19 cellular contexts compared by ENCODE assay signal in genomic region chr17:73352261-73352660, GRCh38. TPM values are rescaled to one million over a fixed set of nuclear protein-coding genes. Genes with fewer than 3 reads are reported as not detected.
DNase-seq lines count a peak whose midpoint lies in the region; ATAC-seq and TF ChIP-seq lines count a peak whose summit lies in the region.
"Had no signal": no experiment of that assay in that cellular context is flagged by ENCODE, and none has a peak within 500 bp of the region (broad histone marks: within the 10 kb centered on the region; RNA-seq: fewer than 3 reads in every experiment).

No MANE protein-coding gene starts in this region.

- H3K4me1 Mint-ChIP-seq in chondrocyte (ENCODE audit: low read depth): peaks cover 6% of the 10 kb centered on the region
- H3K4me1 Mint-ChIP-seq in endodermal cell: peaks cover 43% of the 10 kb centered on the region
- H3K4me1 Mint-ChIP-seq: B cell had no signal

- H3K27ac ChIP-seq in heart right ventricle: no peak overlapping the region
- no peak overlapping the region for H3K27ac ChIP-seq in endodermal cell (ENCODE audit: low read depth, low read length)
- H3K27ac ChIP-seq in neuronal stem cell (replicated peaks; ENCODE audit: low read length): no peak overlapping the region
- H3K27ac ChIP-seq: 22Rv1; A549; BLaER1 treated with 17β-estradiol and CSF1 and Interleukin-3, amounts not matched to agents 10 nM and 100 nM; C4-2B had no signal

- no peak overlapping the region for H3K14ac ChIP-seq in neuronal stem cell (ENCODE audit: low read length)

- H4K91ac ChIP-seq in neuronal stem cell (ENCODE audit: low read depth, low read length, poor library complexity): no peak overlapping the region

- H3K18ac ChIP-seq in neuronal stem cell (ENCODE audit: low read length): peak overlapping the region; percentile 32

- H3K23ac ChIP-seq in neuronal stem cell (ENCODE audit: low read depth, low read length, poor library complexity): peak overlapping the region; percentile 26

- H3K27ac Mint-ChIP-seq in chondrocyte (ENCODE audit: unreplicated experiment): no peak overlapping the region
- peak overlapping the region; percentile 62 for H3K27ac Mint-ChIP-seq in endodermal cell
- H3K27ac Mint-ChIP-seq: B cell; CD4-positive, alpha-beta T cell; CD8-positive, alpha-beta T cell had no signal

- H3K9ac ChIP-seq in endodermal cell (ENCODE audit: extremely low read depth, low read length, poor library complexity, severe bottlenecking) (no peak overlapping the region), neuronal stem cell (ENCODE audit: low read depth, low read length, poor library complexity) (no peak overlapping the region)
- H3K9ac ChIP-seq: BLaER1 treated with 17β-estradiol and CSF1 and Interleukin-3, amounts not matched to agents 10 nM and 100 nM had no signal

- H4K8ac ChIP-seq in neuronal stem cell (ENCODE audit: low read depth, low read length): peak overlapping the region; percentile 75

- 90 to 94% methylated on average over 13 of the region's 13 CpGs for WGBS in heart right ventricle, 2 donors
- 94 to 98% methylated on average over 11 to 13 of the region's 13 CpGs for WGBS in endodermal cell (ENCODE audit: insufficient coverage in 1 of 2, insufficient read length in 1 of 2), 2 experiments
- no CpG with 5 or more reads among the region's 13 CpGs for WGBS in neuronal stem cell (ENCODE audit: extremely low coverage in 2 of 2, insufficient read length in 2 of 2, insufficient replicate concordance in 1 of 2), 2 donors

- peaks cover 0 to 32% (median 10%) of the 10 kb centered on the region in 9 donors for H3K4me1 ChIP-seq in heart right ventricle
- peaks cover 19% of the 10 kb centered on the region for H3K4me1 ChIP-seq in endodermal cell (ENCODE audit: control insufficient read depth, insufficient read depth, low read length)
- H3K4me1 ChIP-seq in neuronal stem cell (ENCODE audit: control insufficient read depth in 2 of 2, insufficient read depth in 1 of 2, low read depth in 1 of 2, low read length in 2 of 2): peaks cover 5 to 26% of the 10 kb centered on the region in 2 donors
- H3K4me1 ChIP-seq: Caco-2 had no signal

- no peak overlapping the region for H2BK12ac ChIP-seq in neuronal stem cell (ENCODE audit: low read length)

- H3K79me1 ChIP-seq in neuronal stem cell (ENCODE audit: low read depth, low read length): no peaks in the 10 kb centered on the region

- H3K4me2 ChIP-seq in neuronal stem cell (ENCODE audit: insufficient read depth, low read length, poor library complexity, severe bottlenecking): no peak overlapping the region
- H3K4me2 ChIP-seq: A549; BLaER1 treated with 17β-estradiol and CSF1 and Interleukin-3, amounts not matched to agents 10 nM and 100 nM had no signal

- H3K4me3 ChIP-seq in heart right ventricle (no peak overlapping the region), endodermal cell (ENCODE audit: low read length) (no peak overlapping the region), neuronal stem cell (ENCODE audit: low read length in 2 of 2) (no peak overlapping the region)
- H3K4me3 ChIP-seq: A549; BLaER1 treated with 17β-estradiol and CSF1 and Interleukin-3, amounts not matched to agents 10 nM and 100 nM had no signal

- TF ChIP-seq CTCF in heart right ventricle (IDR thresholded peaks at IDR 0.05) (no peak), chondrocyte (IDR thresholded peaks at IDR 0.05) (no peak), endodermal cell (conservative IDR thresholded peaks at IDR 0.05) (no peak)

- H3K27me3 Mint-ChIP-seq in chondrocyte (ENCODE audit: low read depth) (no peaks in the 10 kb centered on the region), endodermal cell (ENCODE audit: insufficient read depth) (no peaks in the 10 kb centered on the region)
- H3K27me3 Mint-ChIP-seq: B cell; CD4-positive, alpha-beta T cell had no signal

- ATAC-seq in Right ventricle myocardium inferior: no peak
- ATAC-seq in heart right ventricle: no peak
- ATAC-seq: A549; CD8-positive, alpha-beta T cell had no signal

- peak; percentile 32 for DNase-seq in Right ventricle myocardium inferior (ENCODE audit: missing footprints)
- DNase-seq in heart right ventricle: no peak
- DNase-seq in chondrocyte (ENCODE audit: low spot score): peak; percentile 59
- no peak for DNase-seq in endodermal cell
- DNase-seq in neuronal stem cell (ENCODE audit: low spot score): no peak
- no peak for DNase-seq in GM19238 (ENCODE audit: insufficient read length, low spot score)
- DNase-seq in NCI-H2196 (lab: John Stamatoyannopoulos, UW; ENCODE audit: unreplicated experiment): no peak
- DNase-seq: AML-193; Caco-2; Calu3; CD4-positive, alpha-beta T cell; CD8-positive, alpha-beta T cell; DMS79 treated with DMSO at 0.1 percent for 48 hours; GF-D8 had no signal

- no peak overlapping the region for H3K4me3 Mint-ChIP-seq in chondrocyte (ENCODE audit: unreplicated experiment)
- H3K4me3 Mint-ChIP-seq in endodermal cell: no peak overlapping the region
- H3K4me3 Mint-ChIP-seq: B cell; CD4-positive, alpha-beta T cell; CD8-positive, alpha-beta T cell had no signal

- no peak overlapping the region for H2BK120ac ChIP-seq in neuronal stem cell (ENCODE audit: low read depth, low read length)

- H3K9me3 Mint-ChIP-seq in chondrocyte (ENCODE audit: low read depth) (no peaks in the 10 kb centered on the region), endodermal cell (no peaks in the 10 kb centered on the region)
- H3K9me3 Mint-ChIP-seq: CD4-positive, alpha-beta T cell; CD8-positive, alpha-beta T cell had no signal

- H3K9me3 ChIP-seq in heart right ventricle (no peaks in the 10 kb centered on the region), endodermal cell (ENCODE audit: control insufficient read depth, low read length) (no peaks in the 10 kb centered on the region), neuronal stem cell (replicated peaks in 1 of 2; ENCODE audit: control insufficient read depth in 2 of 2, insufficient read depth in 1 of 2, low read depth in 1 of 2, low read length in 2 of 2) (no peaks in the 10 kb centered on the region)
- H3K9me3 ChIP-seq: A549; BLaER1 treated with 17β-estradiol and CSF1 and Interleukin-3, amounts not matched to agents 10 nM and 100 nM; Caco-2 had no signal

- no peak overlapping the region for H2BK5ac ChIP-seq in neuronal stem cell (ENCODE audit: low read length)

- no peak overlapping the region for H2AK5ac ChIP-seq in neuronal stem cell (ENCODE audit: low read depth, low read length)

- H3K4ac ChIP-seq in neuronal stem cell (ENCODE audit: low read length): no peak overlapping the region

- intact Hi-C loops in Right ventricle myocardium inferior (cut with DNase I): no loop called here
- intact Hi-C loops in heart right ventricle (cut with DNase I): no loop called here

- no peaks in the 10 kb centered on the region for H3K27me3 ChIP-seq in heart right ventricle
- H3K27me3 ChIP-seq in endodermal cell (ENCODE audit: control insufficient read depth, insufficient read depth, low read length, poor library complexity, severe bottlenecking): no peaks in the 10 kb centered on the region
- H3K27me3 ChIP-seq in neuronal stem cell (ENCODE audit: control insufficient read depth in 3 of 3, insufficient read depth in 3 of 3, low read depth in 1 of 3, low read length in 3 of 3): no peaks in the 10 kb centered on the region
- H3K27me3 ChIP-seq: BLaER1 treated with 17β-estradiol and CSF1 and Interleukin-3, amounts not matched to agents 10 nM and 100 nM had no signal

- H2BK15ac ChIP-seq in neuronal stem cell (ENCODE audit: low read length): no peak overlapping the region

- peaks cover 5% of the 10 kb centered on the region for H3K36me3 Mint-ChIP-seq in chondrocyte (ENCODE audit: low read depth)
- no peaks in the 10 kb centered on the region for H3K36me3 Mint-ChIP-seq in endodermal cell (ENCODE audit: low read depth)

- no peaks in the 10 kb centered on the region for H3K36me3 ChIP-seq in heart right ventricle
- no peaks in the 10 kb centered on the region for H3K36me3 ChIP-seq in endodermal cell (ENCODE audit: control insufficient read depth, insufficient read depth, low read length)
- peaks cover 22% of the 10 kb centered on the region in 2 donors for H3K36me3 ChIP-seq in neuronal stem cell (replicated peaks in 1 of 2; ENCODE audit: control insufficient read depth in 2 of 2, insufficient read depth in 2 of 2, low read length in 2 of 2)

- no peak overlapping the region for H2AFZ ChIP-seq in neuronal stem cell (ENCODE audit: low read length)

RNA-seq across cellular contexts. Expression of gene CDC42EP4, which starts 40.5 kb away (rescaled TPM):
- total RNA-seq in Right ventricle myocardium inferior: 58.8 TPM
- total RNA-seq in heart right ventricle: 10 to 100 TPM; 22.0 to 87.6 (median 32.1) TPM
- 10 to 100 TPM; 18.6 to 32.8 TPM for polyA plus RNA-seq in heart right ventricle
- total RNA-seq in chondrocyte: 9.1 to 10.6 TPM (median 10.5 TPM) in 3 replicates
- 10 to 100 TPM; 38.5 to 49.7 TPM for total RNA-seq in endodermal cell
- 57.7 TPM for polyA plus RNA-seq in endodermal cell (2013, experiment 1 of 2)
- polyA plus RNA-seq in endodermal cell (2013, experiment 2 of 2): 49.6 TPM
- 23.5 TPM for polyA plus RNA-seq in neuronal stem cell (2013, experiment 1 of 2)
- 23.9 TPM for polyA plus RNA-seq in neuronal stem cell (2013, experiment 2 of 2)

Comparison
In these comparisons a context has a peak if more than half of its experiments do, and no peak if none do; other contexts are left out.
1. DNase-seq: peak in Right ventricle myocardium inferior (single experiment) and chondrocyte (single experiment); none in heart right ventricle (0 of 2), endodermal cell (single experiment), neuronal stem cell (single experiment), GM19238 (single experiment) and NCI-H2196 (single experiment).